Comparison of ENCODE assay signal across 8 cellular contexts in genomic region chr2:240432820-240433801, GRCh38. TPM values are rescaled to one million over a fixed set of nuclear protein-coding genes. Genes with fewer than 3 reads are reported as not detected.
DNase-seq lines count a peak whose midpoint lies in the region; ATAC-seq and TF ChIP-seq lines count a peak whose summit lies in the region.
"Had no signal": no experiment of that assay in that cellular context is flagged by ENCODE, and none has a peak within 500 bp of the region (broad histone marks: within the 10 kb centered on the region; RNA-seq: fewer than 3 reads in every experiment).

No MANE protein-coding gene starts in this region.

- peaks cover 9 to 18% of the 10 kb centered on the region in 2 experiments for H3K4me1 Mint-ChIP-seq in H9
- H3K4me1 Mint-ChIP-seq in WTC11, result peaks cover 6% of the 10 kb centered on the region; the same call in 1 of the 2 replicates

- H4K5ac ChIP-seq in H9 (ENCODE audit: insufficient read length, low read depth, low read length), result no peak overlapping the region

- H3K4ac ChIP-seq in H9 (ENCODE audit: low read depth, low read length), result no peak overlapping the region

- peaks cover 0 to 4% of the 10 kb centered on the region in 2 experiments; a peak in 1 of 5 replicates for H3K9me3 Mint-ChIP-seq in H9
- 0 out of 2 replicates have a peak, but pooled peaks cover 4% of the 10 kb centered on the region for H3K9me3 Mint-ChIP-seq in WTC11

- H3K27ac ChIP-seq in H9 (ENCODE audit: insufficient read length, low read depth, low read length), result no peak overlapping the region

- no peak overlapping the region for H3K4me2 ChIP-seq in H9 (ENCODE audit: insufficient read depth, insufficient read length, low read length)

- H3K79me2 ChIP-seq in H9 (ENCODE audit: insufficient read depth, low read length), result no peaks in the 10 kb centered on the region; the same call in 1 of the 2 replicates

- no peaks in the 10 kb centered on the region; a peak in 2 of 7 replicates for H3K36me3 Mint-ChIP-seq in H9 (ENCODE audit: insufficient read depth in 1 of 3, low read depth in 3 of 3)
- H3K36me3 Mint-ChIP-seq in WTC11, result no peaks in the 10 kb centered on the region

- H3K9me3 ChIP-seq in H9 (ENCODE audit: control insufficient read depth, low read depth, low read length), result no peaks in the 10 kb centered on the region
- H3K9me3 ChIP-seq: breast epithelium had no signal

- no CpG with 5 or more reads among the region's 34 CpGs for WGBS in H9 (ENCODE audit: extremely low coverage, insufficient read length, low lambda C conversion rate)

- no peak overlapping the region for H3K18ac ChIP-seq in H9 (ENCODE audit: insufficient read length, low read depth, low read length)

- H2BK5ac ChIP-seq in H9 (ENCODE audit: insufficient read length, low read length), result no peak overlapping the region

- H2BK12ac ChIP-seq in H9 (ENCODE audit: insufficient read length, low read depth, low read length), result no peak overlapping the region

- no peaks in the 10 kb centered on the region; the same call in 1 of the 2 replicates for H3K4me1 ChIP-seq in H9 (ENCODE audit: insufficient read depth, low read length)

- DNase-seq in H9, result peak; percentile 26
- peak; percentile 7 for DNase-seq in WTC11 (ENCODE audit: low spot score)
- peak; percentile 32 for DNase-seq in Right ventricle myocardium superior
- DNase-seq in sciatic nerve (ENCODE audit: low spot score), result peak; percentile 68
- no peak for DNase-seq in amniotic stem cell (lab: John Stamatoyannopoulos, UW)

- H3K4me3 Mint-ChIP-seq in H9, result peak overlapping the region; percentile 38 to 87; a peak in 2 of 5 replicates
- peak overlapping the region; percentile 50 for H3K4me3 Mint-ChIP-seq in WTC11

- H3T11ph ChIP-seq in H9 (ENCODE audit: low read length), result no peak overlapping the region

- H3K23ac ChIP-seq in H9 (ENCODE audit: insufficient read length, low read depth, low read length), result no peak overlapping the region

- H2BK20ac ChIP-seq in H9 (ENCODE audit: low read depth, low read length, poor library complexity, severe bottlenecking), result no peak overlapping the region

- H2BK120ac ChIP-seq in H9 (ENCODE audit: low read depth, low read length, poor library complexity, severe bottlenecking), result no peak overlapping the region

- no peaks in the 10 kb centered on the region for H4K20me1 ChIP-seq in H9 (ENCODE audit: control insufficient read depth, insufficient read depth, insufficient read length)

- no peak overlapping the region for H4K91ac ChIP-seq in H9 (ENCODE audit: insufficient read length, low read depth, low read length)

- no peak overlapping the region for H2AK5ac ChIP-seq in H9 (ENCODE audit: insufficient read length, low read length)

- POLR2A ChIA-PET in WTC11 (lab: Charles Lee), result no interaction called here

- H3K79me1 ChIP-seq in H9 (ENCODE audit: insufficient read depth, low read depth, low read length, poor library complexity, severe bottlenecking), result no peaks in the 10 kb centered on the region

- peaks cover 8% of the 10 kb centered on the region for H3K23me2 ChIP-seq in H9 (ENCODE audit: insufficient read length, low read depth, low read length, poor library complexity, severe bottlenecking)

- CTCF ChIA-PET in WTC11 (lab: Charles Lee), result interaction anchor here (3.1 kb wide), 1 partner anchor 200 kb away, joined by 9 read pairs; no protein-coding TSS in a partner anchor

- ATAC-seq in WTC11 (no peak), Right ventricle myocardium superior (ENCODE audit: poor library complexity) (no peak), sciatic nerve (no peak), HG02763 (IDR thresholded peaks at IDR 0.05; ENCODE audit: unreplicated experiment) (no peak), HG03460 (IDR thresholded peaks at IDR 0.05; ENCODE audit: unreplicated experiment) (no peak)

- H3K27me3 Mint-ChIP-seq in H9 (ENCODE audit: low read depth) (peaks cover 50% of the 10 kb centered on the region), WTC11 (ENCODE audit: low read depth) (peaks cover 40% of the 10 kb centered on the region)

- TF ChIP-seq CTCF in H9 (conservative IDR thresholded peaks at IDR 0.05) (no peak), WTC11 (IDR thresholded peaks at IDR 0.05) (no peak)

- H3K27ac Mint-ChIP-seq in H9, result no peak overlapping the region; a peak in 1 of 7 replicates
- H3K27ac Mint-ChIP-seq in WTC11, result no peak overlapping the region

- peaks cover 13% of the 10 kb centered on the region; the same call in 1 of the 2 replicates for H3K27me3 ChIP-seq in H9 (ENCODE audit: insufficient read depth, low read length)
- H3K27me3 ChIP-seq: breast epithelium had no signal

- no peak overlapping the region for H3K56ac ChIP-seq in H9 (ENCODE audit: insufficient read length, low read depth, low read length)

- H3K14ac ChIP-seq in H9 (ENCODE audit: insufficient read depth, low read length), result no peak overlapping the region

- intact Hi-C loops in Right ventricle myocardium superior (cut with DNase I) (loop anchor here (10.0 kb wide), 1 partner anchor 138 kb away; no protein-coding TSS in a partner anchor), sciatic nerve (cut with DNase I) (no loop called here)

- H2AFZ ChIP-seq in H9 (ENCODE audit: low read length), result no peak overlapping the region

- no peak overlapping the region for H2BK15ac ChIP-seq in H9 (ENCODE audit: low read depth, low read length)

- H4K8ac ChIP-seq in H9 (replicated peaks; ENCODE audit: insufficient read length, low read depth, low read length), result no peak overlapping the region

- no peak overlapping the region for H3K9ac ChIP-seq in H9 (ENCODE audit: extremely low read depth, insufficient read length, low read length)

TF ChIP-seq in WTC11, 78 proteins besides CTCF, POLR2A, EP300 and RAD21 (continues in another document):
- TF ChIP-seq CBFB (CRISPR knock-in tag; IDR thresholded peaks at IDR 0.05; ENCODE audit: low read depth) (no peak), ELF4 (CRISPR knock-in tag; IDR thresholded peaks at IDR 0.05; ENCODE audit: low read depth) (no peak), NFE2L1 (CRISPR knock-in tag; IDR thresholded peaks at IDR 0.05) (no peak), GTF2I (CRISPR knock-in tag; conservative IDR thresholded peaks at IDR 0.05) (no peak), ZBTB43 (CRISPR knock-in tag; IDR thresholded peaks at IDR 0.05) (no peak), ATF3 (CRISPR knock-in tag; conservative IDR thresholded peaks at IDR 0.05) (no peak), FOXJ3 (CRISPR knock-in tag; IDR thresholded peaks at IDR 0.05; ENCODE audit: borderline replicate concordance) (no peak), RORB (CRISPR knock-in tag; IDR thresholded peaks at IDR 0.05) (no peak), NR2C2 (CRISPR knock-in tag; IDR thresholded peaks at IDR 0.05) (no peak), ZNF219 (CRISPR knock-in tag; IDR thresholded peaks at IDR 0.05; ENCODE audit: borderline replicate concordance) (no peak), FOXK1 (CRISPR knock-in tag; IDR thresholded peaks at IDR 0.05) (no peak), NR1H2 (CRISPR knock-in tag; IDR thresholded peaks at IDR 0.05) (no peak), NFYB (CRISPR knock-in tag; conservative IDR thresholded peaks at IDR 0.05; ENCODE audit: low read depth) (no peak), GABPB1 (CRISPR knock-in tag; IDR thresholded peaks at IDR 0.05) (no peak)
- TF ChIP-seq, protein P1, sequence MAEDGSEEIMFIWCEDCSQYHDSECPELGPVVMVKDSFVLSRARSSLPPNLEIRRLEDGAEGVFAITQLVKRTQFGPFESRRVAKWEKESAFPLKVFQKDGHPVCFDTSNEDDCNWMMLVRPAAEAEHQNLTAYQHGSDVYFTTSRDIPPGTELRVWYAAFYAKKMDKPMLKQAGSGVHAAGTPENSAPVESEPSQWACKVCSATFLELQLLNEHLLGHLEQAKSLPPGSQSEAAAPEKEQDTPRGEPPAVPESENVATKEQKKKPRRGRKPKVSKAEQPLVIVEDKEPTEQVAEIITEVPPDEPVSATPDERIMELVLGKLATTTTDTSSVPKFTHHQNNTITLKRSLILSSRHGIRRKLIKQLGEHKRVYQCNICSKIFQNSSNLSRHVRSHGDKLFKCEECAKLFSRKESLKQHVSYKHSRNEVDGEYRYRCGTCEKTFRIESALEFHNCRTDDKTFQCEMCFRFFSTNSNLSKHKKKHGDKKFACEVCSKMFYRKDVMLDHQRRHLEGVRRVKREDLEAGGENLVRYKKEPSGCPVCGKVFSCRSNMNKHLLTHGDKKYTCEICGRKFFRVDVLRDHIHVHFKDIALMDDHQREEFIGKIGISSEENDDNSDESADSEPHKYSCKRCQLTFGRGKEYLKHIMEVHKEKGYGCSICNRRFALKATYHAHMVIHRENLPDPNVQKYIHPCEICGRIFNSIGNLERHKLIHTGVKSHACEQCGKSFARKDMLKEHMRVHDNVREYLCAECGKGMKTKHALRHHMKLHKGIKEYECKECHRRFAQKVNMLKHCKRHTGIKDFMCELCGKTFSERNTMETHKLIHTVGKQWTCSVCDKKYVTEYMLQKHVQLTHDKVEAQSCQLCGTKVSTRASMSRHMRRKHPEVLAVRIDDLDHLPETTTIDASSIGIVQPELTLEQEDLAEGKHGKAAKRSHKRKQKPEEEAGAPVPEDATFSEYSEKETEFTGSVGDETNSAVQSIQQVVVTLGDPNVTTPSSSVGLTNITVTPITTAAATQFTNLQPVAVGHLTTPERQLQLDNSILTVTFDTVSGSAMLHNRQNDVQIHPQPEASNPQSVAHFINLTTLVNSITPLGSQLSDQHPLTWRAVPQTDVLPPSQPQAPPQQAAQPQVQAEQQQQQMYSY (CRISPR knock-in tag; IDR thresholded peaks at IDR 0.05), result no peak
- TF ChIP-seq, protein P2, sequence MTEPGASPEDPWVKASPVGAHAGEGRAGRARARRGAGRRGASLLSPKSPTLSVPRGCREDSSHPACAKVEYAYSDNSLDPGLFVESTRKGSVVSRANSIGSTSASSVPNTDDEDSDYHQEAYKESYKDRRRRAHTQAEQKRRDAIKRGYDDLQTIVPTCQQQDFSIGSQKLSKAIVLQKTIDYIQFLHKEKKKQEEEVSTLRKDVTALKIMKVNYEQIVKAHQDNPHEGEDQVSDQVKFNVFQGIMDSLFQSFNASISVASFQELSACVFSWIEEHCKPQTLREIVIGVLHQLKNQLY (CRISPR knock-in tag; IDR thresholded peaks at IDR 0.05), result no peak

RNA-seq across cellular contexts. Expression of gene GPC1, which starts 2.4 kb away (rescaled TPM):
- total RNA-seq in H9 (2021), result 39.4 and 44.0 TPM in 2 replicates
- total RNA-seq in WTC11 (2021), result 37.2 to 41.5 TPM (median 40.4 TPM) in 3 replicates
- total RNA-seq in Right ventricle myocardium superior, result 154 TPM
- 85.4 TPM for total RNA-seq in sciatic nerve
